ENCODE assay signal across 19 cellular contexts in genomic region chr17:75824050-75824552, GRCh38. TPM values are rescaled to one million over a fixed set of nuclear protein-coding genes. Genes with fewer than 3 reads are reported as not detected.
DNase-seq lines count a peak whose midpoint lies in the region; ATAC-seq, FAIRE-seq and TF ChIP-seq lines count a peak whose summit lies in the region.
"Had no signal": no experiment of that assay in that cellular context is flagged by ENCODE, and none has a peak within 500 bp of the region (broad histone marks: within the 10 kb centered on the region; RNA-seq: fewer than 3 reads in every experiment).

No MANE protein-coding gene starts in this region.

- no peak for TF ChIP-seq CTCF in neutrophil (IDR thresholded peaks at IDR 0.05)

- no peak overlapping the region for H3K4me3 Mint-ChIP-seq in central memory CD8-positive, alpha-beta T cell
- H3K4me3 Mint-ChIP-seq: GM23338 had no signal

- no peak for ATAC-seq in central memory CD8-positive, alpha-beta T cell (replicated peaks; ENCODE audit: extremely low read depth, poor library complexity, severe bottlenecking)
- no peak for ATAC-seq in GM18873 (IDR thresholded peaks at IDR 0.05; ENCODE audit: low FRiP score, unreplicated experiment)
- ATAC-seq: GM23338 had no signal

- H3K36me3 Mint-ChIP-seq in central memory CD8-positive, alpha-beta T cell (ENCODE audit: insufficient read depth), result peaks cover 19% of the 10 kb centered on the region

- in situ Hi-C loops in G401 (cut with HindIII; ENCODE audit: low sequenced_read_pairs), result no loop called here

- H3K4me1 Mint-ChIP-seq in central memory CD8-positive, alpha-beta T cell, result peaks cover 14% of the 10 kb centered on the region

- no peak overlapping the region for H3K4me3 ChIP-seq in neutrophil (ENCODE audit: low read depth in 1 of 2, low read length in 1 of 2)
- H3K4me3 ChIP-seq: GM23338 had no signal

- H3K27me3 ChIP-seq in neutrophil, result no peaks in the 10 kb centered on the region

- peak; percentile 78 for DNase-seq in G401 (ENCODE audit: low spot score)
- DNase-seq in GM12892 (ENCODE audit: insufficient read length), result no peak
- DNase-seq in central memory CD8-positive, alpha-beta T cell (ENCODE audit: low spot score in 2 of 2), result no peak
- DNase-seq in GOT3 (lab: John Stamatoyannopoulos, UW), result no peak
- DNase-seq in stimulated activated naive CD4-positive, alpha-beta T cell (lab: John Stamatoyannopoulos, UW), result no peak
- DNase-seq: ACHN, AML-193, DMS79, KBM-7, NCI-H1105, NCI-H2081 treated with DMSO at 0.1 percent for 48 hours, NCI-H774, SHP77 treated with DMSO at 0.1 percent for 48 hours, SK-N-SH had no signal

- peak overlapping the region; percentile 29 for H3K27ac Mint-ChIP-seq in central memory CD8-positive, alpha-beta T cell (ENCODE audit: low read depth)
- H3K27ac Mint-ChIP-seq: GM23338 had no signal

- peaks cover 83% of the 10 kb centered on the region for H3K36me3 ChIP-seq in neutrophil

- H3K27ac ChIP-seq in neutrophil, result peak overlapping the region; percentile 63
- H3K27ac ChIP-seq: C4-2B had no signal

- no peak for FAIRE-seq in GM12892 (lab: Jason Lieb, UNC)
- FAIRE-seq: RCC 7860 had no signal

- no peaks in the 10 kb centered on the region for H3K27me3 Mint-ChIP-seq in central memory CD8-positive, alpha-beta T cell

- no peaks in the 10 kb centered on the region for H3K9me3 ChIP-seq in neutrophil
- H3K9me3 ChIP-seq: SK-N-SH had no signal

- 0 out of 2 replicates have a peak, but pooled peaks have one; percentile 12 for TF ChIP-seq POLR2A in GM12892 (IDR thresholded peaks at IDR 0.05; ENCODE audit: low read depth, low read length)

- no peaks in the 10 kb centered on the region for H3K9me3 Mint-ChIP-seq in central memory CD8-positive, alpha-beta T cell
- H3K9me3 Mint-ChIP-seq: GM23338 had no signal

- no peaks in the 10 kb centered on the region for H3K4me1 ChIP-seq in neutrophil (ENCODE audit: control insufficient read depth in 1 of 2, insufficient read depth in 1 of 2, low read depth in 1 of 2, low read length in 1 of 2)

RNA-seq across cellular contexts. Expression of gene UNC13D, which starts 20.1 kb away (rescaled TPM):
- 2.8 and 6.0 TPM in 2 replicates for total RNA-seq in G401 (2014; rRNA removed; shearing (Covaris generic))
- 18.6 TPM for polyA plus RNA-seq in GM12892 (2012; ENCODE audit: missing spikeins)

RNA-seq across cellular contexts. Expression of gene WBP2, which starts 31.0 kb away (rescaled TPM):
- 18.6 and 18.7 TPM in 2 replicates for total RNA-seq in G401 (2014; rRNA removed; shearing (Covaris generic))
- polyA plus RNA-seq in GM12892 (2012; ENCODE audit: missing spikeins), result 51.0 TPM

RNA-seq across cellular contexts. Expression of gene UNK, which starts 39.5 kb away (rescaled TPM):
- total RNA-seq in G401 (2014; rRNA removed; shearing (Covaris generic)), result 19.1 and 19.6 TPM in 2 replicates
- 26.4 TPM for polyA plus RNA-seq in GM12892 (2012; ENCODE audit: missing spikeins)

RNA-seq across cellular contexts. Expression of gene TRIM47, which starts 54.3 kb away (rescaled TPM):
- total RNA-seq in G401 (2014; rRNA removed; shearing (Covaris generic)), result 2.1 and 2.7 TPM in 2 replicates
- polyA plus RNA-seq in GM12892 (2012; ENCODE audit: missing spikeins), result 1.3 TPM

RNA-seq across cellular contexts. Expression of gene GALK1, which starts 59.1 kb away (rescaled TPM):
- 68.3 and 87.8 TPM in 2 replicates for total RNA-seq in G401 (2014; rRNA removed; shearing (Covaris generic))
- polyA plus RNA-seq in GM12892 (2012; ENCODE audit: missing spikeins), result 9.4 TPM
